Comparison of ENCODE assay signal across 9 cellular contexts in genomic region chr10:79071535-79071923, GRCh38. TPM values are rescaled to one million over a fixed set of nuclear protein-coding genes. Genes with fewer than 3 reads are reported as not detected.
DNase-seq lines count a peak whose midpoint lies in the region; ATAC-seq, FAIRE-seq and TF ChIP-seq lines count a peak whose summit lies in the region.
"Had no signal": no experiment of that assay in that cellular context is flagged by ENCODE, and none has a peak within 500 bp of the region (broad histone marks: within the 10 kb centered on the region; RNA-seq: fewer than 3 reads in every experiment).

No MANE protein-coding gene starts in this region.

- peaks cover 60% of the 10 kb centered on the region for H4K20me1 ChIP-seq in DND-41 (ENCODE audit: insufficient read depth, low read length)

- no peak overlapping the region for H3K27ac ChIP-seq in DND-41 (ENCODE audit: low read length)
- H3K27ac ChIP-seq in rectal smooth muscle tissue (ENCODE audit: low read depth, low read length), result peak overlapping the region; percentile 99

- H3K36me3 ChIP-seq in DND-41 (ENCODE audit: insufficient read depth, low read length), result no peaks in the 10 kb centered on the region
- no peaks in the 10 kb centered on the region for H3K36me3 ChIP-seq in rectal smooth muscle tissue (ENCODE audit: control insufficient read depth, insufficient read depth, low read length)

- H3K79me2 ChIP-seq in DND-41 (ENCODE audit: insufficient read depth, low read length), result peaks cover 71% of the 10 kb centered on the region

- H3K9me3 ChIP-seq in DND-41 (ENCODE audit: insufficient read depth, low read length, severe bottlenecking), result no peaks in the 10 kb centered on the region

- peak overlapping the region; percentile 81 for H3K4me2 ChIP-seq in DND-41 (ENCODE audit: insufficient read depth, low read length)

- H3K27me3 ChIP-seq in DND-41 (ENCODE audit: insufficient read depth, low read length, poor library complexity), result no peaks in the 10 kb centered on the region
- no peaks in the 10 kb centered on the region for H3K27me3 ChIP-seq in rectal smooth muscle tissue (ENCODE audit: control insufficient read depth, insufficient read depth, low read length)

- peak overlapping the region; percentile 61; the same call in 1 of the 2 replicates for H3K9ac ChIP-seq in DND-41 (ENCODE audit: low read depth, low read length)
- peak overlapping the region; percentile 35 for H3K9ac ChIP-seq in rectal smooth muscle tissue (ENCODE audit: low read length)

- no peak for TF ChIP-seq CTCF in DND-41 (IDR thresholded peaks at IDR 0.05; ENCODE audit: borderline replicate concordance, extremely low read depth, low read length, poor library complexity, severe bottlenecking)
- no peak for TF ChIP-seq CTCF in WI38 (IDR thresholded peaks at IDR 0.05; ENCODE audit: low read depth, low read length)
- no peak for TF ChIP-seq CTCF in foreskin fibroblast (IDR thresholded peaks at IDR 0.05; ENCODE audit: low read depth, low read length)

- ATAC-seq in DND-41 (ENCODE audit: insufficient read depth, low read depth), result no peak

- no peak overlapping the region for H2AFZ ChIP-seq in DND-41 (ENCODE audit: low read depth, low read length)

- FAIRE-seq in frontal cortex (lab: Jason Lieb, UNC), result no peak

- DNase-seq in DND-41, result no peak
- DNase-seq in foreskin fibroblast, result no peak
- DNase-seq in frontal cortex (ENCODE audit: low spot score in 2 of 2), result no peak
- no peak for DNase-seq in DMS 273 (lab: John Stamatoyannopoulos, UW; ENCODE audit: unreplicated experiment)
- no peak for DNase-seq in EL
- DNase-seq in activated effector memory CD4-positive, alpha-beta T cell treated with anti-CD3 and anti-CD28 coated beads, Interleukin-2, amount 50 U/mL, for 16 hours, result no peak
- DNase-seq: NCI-H345 had no signal

- H3K4me1 ChIP-seq in DND-41 (ENCODE audit: insufficient read depth, low read length), result peaks cover 39% of the 10 kb centered on the region
- H3K4me1 ChIP-seq in rectal smooth muscle tissue (ENCODE audit: control insufficient read depth, insufficient read depth, low read length), result peaks cover 41% of the 10 kb centered on the region

- H3K4me3 ChIP-seq in DND-41 (ENCODE audit: low read depth in 1 of 2, low read length in 2 of 2) (peak overlapping the region in 1 of 2 experiments; percentile 74; a peak in 2 of 4 replicates), WI38 (ENCODE audit: low read depth, low read length) (peak overlapping the region; percentile 94), foreskin fibroblast (ENCODE audit: low read depth in 1 of 2, low read length in 2 of 2) (peak overlapping the region; percentile 81 to 99), rectal smooth muscle tissue (ENCODE audit: low read length) (peak overlapping the region; percentile 97)

RNA-seq across cellular contexts. Expression of gene ZMIZ1, which starts 2.8 kb away (rescaled TPM):
- total RNA-seq in frontal cortex, result 19.6 TPM
